Comparison of ENCODE assay signal across 1 cellular context in genomic region chr10:10903620-10904019, GRCh38.
TF ChIP-seq lines count a peak whose summit lies in the region.

No MANE protein-coding gene starts in this region.

TF ChIP-seq in HepG2, 621 proteins besides CTCF, POLR2A, EP300 and RAD21 (continued from another document):
- peak; percentile 71 for TF ChIP-seq ZNF574 (CRISPR knock-in tag; IDR thresholded peaks at IDR 0.05)
